ENCODE assay signal across 12 cellular contexts in genomic region chr13:48223016-48223385, GRCh38. TPM values are rescaled to one million over a fixed set of nuclear protein-coding genes. Genes with fewer than 3 reads are reported as not detected.
DNase-seq lines count a peak whose midpoint lies in the region; ATAC-seq and TF ChIP-seq lines count a peak whose summit lies in the region.
"Had no signal": no experiment of that assay in that cellular context is flagged by ENCODE, and none has a peak within 500 bp of the region (broad histone marks: within the 10 kb centered on the region; RNA-seq: fewer than 3 reads in every experiment).

No MANE protein-coding gene starts in this region.

- H4K5ac ChIP-seq in mesendoderm (ENCODE audit: low read length), result no peak overlapping the region

- H3K4ac ChIP-seq in mesendoderm (ENCODE audit: low read depth, low read length), result no peak overlapping the region

- H3K79me2 ChIP-seq in mesendoderm (ENCODE audit: control insufficient read depth, insufficient read depth, low read length), result no peaks in the 10 kb centered on the region

- H2BK15ac ChIP-seq in mesendoderm (replicated peaks; ENCODE audit: low read depth), result no peak overlapping the region

- 46 to 52% methylated on average over 1 of the region's 1 CpG for WGBS in testis, 2 donors
- no CpG with 5 or more reads among the region's 1 CpG for WGBS in mesendoderm (ENCODE audit: extremely low coverage, insufficient coverage, low lambda C conversion rate)

- no peak for TF ChIP-seq POLR2A in testis (IDR thresholded peaks at IDR 0.05)

- H3K4me3 ChIP-seq in left lung, result peak overlapping the region in 1 of 2 donors; percentile 27
- H3K4me3 ChIP-seq in testis, result no peak overlapping the region
- H3K4me3 ChIP-seq in mesendoderm (ENCODE audit: low read length), result no peak overlapping the region

- no peaks in the 10 kb centered on the region for H3K36me3 Mint-ChIP-seq in activated CD8-positive, alpha-beta memory T cell treated with anti-CD3 and anti-CD28 coated beads, Interleukin-2, amount 10 ng/mL, durations not matched to agents 7 days and 5 days
- no peaks in the 10 kb centered on the region for H3K36me3 Mint-ChIP-seq in activated T-helper 17 cell treated with anti-CD3 and anti-CD28 coated beads, Interleukin-2, amount 50 U/mL, for 72 hours (ENCODE audit: low read depth)

- CTCF ChIA-PET in activated CD8-positive, alpha-beta memory T cell treated with anti-CD3 and anti-CD28 coated beads, Interleukin-2, amount 10 ng/mL, durations not matched to agents 7 days and 5 days (lab: Charles Lee), result interaction anchor here (3.6 kb wide), 1 partner anchor 10 kb away, joined by 19 read pairs; the partner anchor contains the start of gene ITM2B

- no peak overlapping the region for H4K8ac ChIP-seq in mesendoderm (ENCODE audit: low read depth, low read length)

- H3K9ac ChIP-seq in mesendoderm (ENCODE audit: low read length), result no peak overlapping the region

- no peak for ATAC-seq in activated CD8-positive, alpha-beta memory T cell treated with anti-CD3 and anti-CD28 coated beads, Interleukin-2, amount 10 ng/mL, durations not matched to agents 7 days and 5 days
- no peak for ATAC-seq in activated T-helper 17 cell treated with anti-CD3 and anti-CD28 coated beads, Interleukin-2, amount 50 U/mL, for 72 hours (replicated peaks)
- peak; percentile 7 for ATAC-seq in left lung
- ATAC-seq in GM19023 (IDR thresholded peaks at IDR 0.05; ENCODE audit: unreplicated experiment), result no peak

- no peak overlapping the region for H3K4me3 Mint-ChIP-seq in activated CD8-positive, alpha-beta memory T cell treated with anti-CD3 and anti-CD28 coated beads, Interleukin-2, amount 10 ng/mL, durations not matched to agents 7 days and 5 days
- peak overlapping the region; percentile 90 for H3K4me3 Mint-ChIP-seq in activated T-helper 17 cell treated with anti-CD3 and anti-CD28 coated beads, Interleukin-2, amount 50 U/mL, for 72 hours

- H3K4me1 ChIP-seq in left lung (peaks cover 5 to 32% of the 10 kb centered on the region in 2 donors), testis (peaks cover 3% of the 10 kb centered on the region), mesendoderm (ENCODE audit: control insufficient read depth, low read depth, low read length) (no peaks in the 10 kb centered on the region)

- H3K9me3 Mint-ChIP-seq in activated CD8-positive, alpha-beta memory T cell treated with anti-CD3 and anti-CD28 coated beads, Interleukin-2, amount 10 ng/mL, durations not matched to agents 7 days and 5 days (ENCODE audit: low read depth), result no peaks in the 10 kb centered on the region
- H3K9me3 Mint-ChIP-seq in activated T-helper 17 cell treated with anti-CD3 and anti-CD28 coated beads, Interleukin-2, amount 50 U/mL, for 72 hours, result no peaks in the 10 kb centered on the region

- H3K79me1 ChIP-seq in mesendoderm (ENCODE audit: low read length), result no peaks in the 10 kb centered on the region

- H3K27ac Mint-ChIP-seq in activated CD8-positive, alpha-beta memory T cell treated with anti-CD3 and anti-CD28 coated beads, Interleukin-2, amount 10 ng/mL, durations not matched to agents 7 days and 5 days, result peak overlapping the region; percentile 7
- H3K27ac Mint-ChIP-seq in activated T-helper 17 cell treated with anti-CD3 and anti-CD28 coated beads, Interleukin-2, amount 50 U/mL, for 72 hours, result no peak overlapping the region

- intact Hi-C loops in left lung (cut with DNase I), result no loop called here
- intact Hi-C loops in testis (cut with DNase I; ENCODE audit: low total_unique reads), result no loop called here

- no peak overlapping the region for H2AK5ac ChIP-seq in mesendoderm (ENCODE audit: low read length)

- H3K27me3 Mint-ChIP-seq in activated CD8-positive, alpha-beta memory T cell treated with anti-CD3 and anti-CD28 coated beads, Interleukin-2, amount 10 ng/mL, durations not matched to agents 7 days and 5 days, result peaks cover 18% of the 10 kb centered on the region
- H3K27me3 Mint-ChIP-seq in activated T-helper 17 cell treated with anti-CD3 and anti-CD28 coated beads, Interleukin-2, amount 50 U/mL, for 72 hours, result no peaks in the 10 kb centered on the region

- H2BK120ac ChIP-seq in mesendoderm (ENCODE audit: low read depth, low read length), result no peak overlapping the region

- no peak overlapping the region for H3K23ac ChIP-seq in mesendoderm (ENCODE audit: low read length)

- no peak overlapping the region for H3K18ac ChIP-seq in mesendoderm (ENCODE audit: low read length)

- H3K9me3 ChIP-seq in left lung (no peaks in the 10 kb centered on the region), testis (no peaks in the 10 kb centered on the region)

- H3K27me3 ChIP-seq in left lung (no peaks in the 10 kb centered on the region), testis (no peaks in the 10 kb centered on the region), mesendoderm (ENCODE audit: insufficient read depth, low read length, poor library complexity) (no peaks in the 10 kb centered on the region)

- H2BK5ac ChIP-seq in mesendoderm (ENCODE audit: low read length), result no peak overlapping the region

- no peak overlapping the region for H3K56ac ChIP-seq in mesendoderm (ENCODE audit: low read length)

- peaks cover 34% of the 10 kb centered on the region for H3K4me1 Mint-ChIP-seq in activated CD8-positive, alpha-beta memory T cell treated with anti-CD3 and anti-CD28 coated beads, Interleukin-2, amount 10 ng/mL, durations not matched to agents 7 days and 5 days
- H3K4me1 Mint-ChIP-seq in activated T-helper 17 cell treated with anti-CD3 and anti-CD28 coated beads, Interleukin-2, amount 50 U/mL, for 72 hours, result peaks cover 40% of the 10 kb centered on the region

- H3K36me3 ChIP-seq in left lung, result no peaks in the 10 kb centered on the region
- H3K36me3 ChIP-seq in testis (ENCODE audit: low read depth, missing control alignments), result no peaks in the 10 kb centered on the region
- H3K36me3 ChIP-seq in mesendoderm (ENCODE audit: control insufficient read depth, insufficient read depth, low read length), result no peaks in the 10 kb centered on the region

- no peak for DNase-seq in activated CD8-positive, alpha-beta memory T cell treated with anti-CD3 and anti-CD28 coated beads, Interleukin-2, amount 10 ng/mL, durations not matched to agents 7 days and 5 days
- no peak for DNase-seq in activated CD8-positive, alpha-beta memory T cell treated with anti-CD3 and anti-CD28 coated beads for 24 hours
- DNase-seq in left lung (no peak), testis (no peak), mesendoderm (no peak), NCI-H2081 treated with DMSO at 0.1 percent for 48 hours (lab: John Stamatoyannopoulos, UW) (no peak)
- DNase-seq: activated CD4-positive, alpha-beta T cell treated with anti-CD3 and anti-CD28 coated beads, Interleukin-2, amount 50 U/mL, for 1 hour; caudate nucleus; NCI-H146; substantia nigra had no signal

- TF ChIP-seq CTCF in left lung (IDR thresholded peaks at IDR 0.05), result no peak
- no peak for TF ChIP-seq CTCF in testis (IDR thresholded peaks at IDR 0.05)

- no peak overlapping the region for H3K4me2 ChIP-seq in mesendoderm (ENCODE audit: low read length)

- peak overlapping the region; percentile 89 to 90 for H3K27ac ChIP-seq in left lung
- H3K27ac ChIP-seq in testis, result peak overlapping the region; percentile 56 to 63
- no peak overlapping the region for H3K27ac ChIP-seq in mesendoderm (ENCODE audit: low read depth, low read length)

RNA-seq across cellular contexts. Expression of gene ITM2B, which starts 10.0 kb away (rescaled TPM):
- 100 to 1,000 TPM; 163 to 197 TPM for total RNA-seq in activated CD8-positive, alpha-beta memory T cell treated with anti-CD3 and anti-CD28 coated beads, Interleukin-2, amount 10 ng/mL, durations not matched to agents 7 days and 5 days
- total RNA-seq in activated T-helper 17 cell treated with anti-CD3 and anti-CD28 coated beads, Interleukin-2, amount 50 U/mL, for 72 hours, result 100 to 1,000 TPM in 1 of 2 donors, 10 to 100 TPM in 1; 75.7 to 108 TPM
- total RNA-seq in left lung (100 to 1,000 TPM; 581 to 609 TPM), testis (100 to 1,000 TPM; 330 to 351 TPM)
- polyA plus RNA-seq in testis (ENCODE audit: insufficient read depth, low read depth, low replicate concordance), result 588 TPM
- 194 TPM for polyA plus RNA-seq in mesendoderm (2013, experiment 1 of 2)
- polyA plus RNA-seq in mesendoderm (2013, experiment 2 of 2), result 196 TPM
